In genomic region chr4:68597489-68597888, GRCh38 we compare ENCODE assay signal across 1 cellular context.
TF ChIP-seq lines count a peak whose summit lies in the region.

No MANE protein-coding gene starts in this region.

TF ChIP-seq in HepG2, 621 proteins besides CTCF, POLR2A, EP300 and RAD21 (continued from another document):
- TF ChIP-seq DMTF1 (CRISPR knock-in tag; IDR thresholded peaks at IDR 0.05) (no peak), ZNF232 (CRISPR knock-in tag; IDR thresholded peaks at IDR 0.05; ENCODE audit: borderline replicate concordance) (no peak), HNF4A (CRISPR knock-in tag; IDR thresholded peaks at IDR 0.05) (peak; percentile 73), NCOR1 (IDR thresholded peaks at IDR 0.05; ENCODE audit: borderline replicate concordance, low read length) (peak; percentile 22; the same call in 1 of the 2 replicates), SKI (IDR thresholded peaks at IDR 0.05; ENCODE audit: partially characterized antibody) (peak; percentile 59), NCOA1 (CRISPR knock-in tag; IDR thresholded peaks at IDR 0.05) (no peak), RXRB (CRISPR knock-in tag; IDR thresholded peaks at IDR 0.05; ENCODE audit: borderline replicate concordance) (0 out of 2 replicates have a peak, but pooled peaks have one; percentile 45), HNF4G (IDR thresholded peaks at IDR 0.05; ENCODE audit: borderline replicate concordance, low read depth, low read length) (peak; percentile 35; the same call in 1 of the 2 replicates), HNF4G (CRISPR knock-in tag; IDR thresholded peaks at IDR 0.05; ENCODE audit: borderline replicate concordance, low read depth) (no peak), CEBPG (CRISPR knock-in tag; IDR thresholded peaks at IDR 0.05) (peak; percentile 51; the same call in 1 of the 2 replicates), ZMYM4 (CRISPR knock-in tag; IDR thresholded peaks at IDR 0.05) (peak; percentile 42; the same call in 1 of the 2 replicates), SOX13 (IDR thresholded peaks at IDR 0.05) (no peak), SOX13 (CRISPR knock-in tag; conservative IDR thresholded peaks at IDR 0.05 in 1 of 2, IDR thresholded peaks at IDR 0.05 in 1 of 2) (peak in 1 of 2 experiments; percentile 20; a peak in 1 of 4 replicates), PPARG (CRISPR knock-in tag; conservative IDR thresholded peaks at IDR 0.05) (peak; percentile 85)
- TF ChIP-seq, protein P1, sequence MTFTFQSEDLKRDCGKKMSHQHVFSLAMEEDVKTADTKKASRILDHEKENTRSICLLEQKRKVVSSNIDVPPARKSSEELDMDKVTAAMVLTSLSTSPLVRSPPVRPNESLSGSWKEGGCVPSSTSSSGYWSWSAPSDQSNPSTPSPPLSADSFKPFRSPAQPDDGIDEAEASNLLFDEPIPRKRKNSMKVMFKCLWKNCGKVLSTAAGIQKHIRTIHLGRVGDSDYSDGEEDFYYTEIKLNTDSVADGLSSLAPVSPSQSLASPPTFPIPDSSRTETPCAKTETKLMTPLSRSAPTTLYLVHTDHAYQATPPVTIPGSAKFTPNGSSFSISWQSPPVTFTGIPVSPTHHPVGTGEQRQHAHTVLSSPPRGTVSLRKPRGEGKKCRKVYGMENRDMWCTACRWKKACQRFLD (CRISPR knock-in tag; IDR thresholded peaks at IDR 0.05; ENCODE audit: borderline replicate concordance): no peak
